In the genomic region with DNA sequence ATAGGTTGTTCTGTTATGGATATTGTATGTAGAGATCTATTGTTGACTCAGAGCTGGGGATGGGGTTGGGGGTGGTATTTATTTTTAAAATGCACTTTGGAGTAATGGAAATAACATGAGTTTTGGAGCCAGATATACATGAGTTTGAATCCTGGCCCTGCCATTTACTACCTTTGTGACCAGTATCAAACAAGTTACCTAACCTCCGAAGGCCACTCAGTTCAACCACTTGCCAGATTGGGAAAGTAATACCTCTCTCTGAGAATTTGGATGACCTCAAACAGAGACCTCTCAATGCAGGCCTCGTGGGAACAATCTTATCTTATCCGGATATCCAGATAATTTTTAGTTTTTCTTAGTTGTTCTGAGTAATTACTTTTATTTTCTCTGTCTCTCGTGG, we compare ENCODE assay signal across 28 cellular contexts.
DNase-seq lines count a peak whose midpoint lies in the region; ATAC-seq, FAIRE-seq and TF ChIP-seq lines count a peak whose summit lies in the region.
"Had no signal": no experiment of that assay in that cellular context is flagged by ENCODE, and none has a peak within 500 bp of the region (broad histone marks: within the 10 kb centered on the region; RNA-seq: fewer than 3 reads in every experiment).

No MANE protein-coding gene starts in this region.

- H3K9me3 ChIP-seq in keratinocyte (ENCODE audit: control insufficient read depth, low read depth, low read length), result no peaks in the 10 kb centered on the region
- H3K9me3 ChIP-seq: heart left ventricle, lower lobe of right lung, suprapubic skin, upper lobe of left lung had no signal

- H3K27ac ChIP-seq in keratinocyte (ENCODE audit: control insufficient read depth, insufficient read depth, low read length), result no peak overlapping the region
- H3K27ac ChIP-seq: lower lobe of right lung, PC-9, suprapubic skin, upper lobe of left lung had no signal

- H3K4me3 Mint-ChIP-seq in T-helper 2 cell treated with Interferon-gamma antibody and Interleukin-4, amounts not matched to agents 5 μg/mL and 100 μg/mL, for 36 hours, result peak overlapping the region; percentile 39
- H3K4me3 Mint-ChIP-seq in stimulated activated naive CD8-positive, alpha-beta T cell treated with anti-CD3 and anti-CD28 coated beads, Interleukin-15, Interleukin-2, amounts not matched to agents 100 ng/mL and 50 ng/mL, for 24 hours, result peak overlapping the region; percentile 21
- H3K4me3 Mint-ChIP-seq: activated naive CD8-positive, alpha-beta T cell; effector memory CD8-positive, alpha-beta T cell; naive thymus-derived CD8-positive, alpha-beta T cell; stimulated activated naive B cell treated with anti-CD40 and anti-IgM and Interleukin-4, amounts not matched to agents 10 μg/mL and 1 μg/mL and 100 μg/mL, for 72 hours had no signal

- peak overlapping the region; percentile 29 for H3K27ac Mint-ChIP-seq in T-helper 2 cell treated with Interferon-gamma antibody and Interleukin-4, amounts not matched to agents 5 μg/mL and 100 μg/mL, for 36 hours
- H3K27ac Mint-ChIP-seq in stimulated activated naive CD8-positive, alpha-beta T cell treated with anti-CD3 and anti-CD28 coated beads, Interleukin-15, Interleukin-2, amounts not matched to agents 100 ng/mL and 50 ng/mL, for 24 hours, result peak overlapping the region; percentile 95
- H3K27ac Mint-ChIP-seq: activated naive CD8-positive, alpha-beta T cell; naive thymus-derived CD8-positive, alpha-beta T cell; stimulated activated naive B cell treated with anti-CD40 and anti-IgM and Interleukin-4, amounts not matched to agents 10 μg/mL and 1 μg/mL and 100 μg/mL, for 72 hours had no signal

- FAIRE-seq in keratinocyte (lab: Jason Lieb, UNC), result no peak
- FAIRE-seq: A204.1, GM18507, H1, kidney had no signal

- H3K9me1 ChIP-seq in keratinocyte (ENCODE audit: control insufficient read depth, extremely low read depth, insufficient read depth, low read length), result no peaks in the 10 kb centered on the region

- H3K9me3 Mint-ChIP-seq in T-helper 2 cell treated with Interferon-gamma antibody and Interleukin-4, amounts not matched to agents 5 μg/mL and 100 μg/mL, for 36 hours, result no peaks in the 10 kb centered on the region
- no peaks in the 10 kb centered on the region for H3K9me3 Mint-ChIP-seq in stimulated activated naive CD8-positive, alpha-beta T cell treated with anti-CD3 and anti-CD28 coated beads, Interleukin-15, Interleukin-2, amounts not matched to agents 100 ng/mL and 50 ng/mL, for 24 hours
- H3K9me3 Mint-ChIP-seq: effector memory CD8-positive, alpha-beta T cell; naive thymus-derived CD8-positive, alpha-beta T cell; stimulated activated naive B cell treated with anti-CD40 and anti-IgM and Interleukin-4, amounts not matched to agents 10 μg/mL and 1 μg/mL and 100 μg/mL, for 72 hours had no signal

- H4K20me1 ChIP-seq in keratinocyte (ENCODE audit: control insufficient read depth, extremely low read depth, insufficient read depth, low read length), result no peaks in the 10 kb centered on the region

- H3K4me3 ChIP-seq in keratinocyte (ENCODE audit: control insufficient read depth in 2 of 3, extremely low read depth in 1 of 3, insufficient read depth in 2 of 3, low read depth in 1 of 3, low read length in 3 of 3), result no peak overlapping the region
- H3K4me3 ChIP-seq: heart left ventricle, lower lobe of right lung, PC-9, suprapubic skin, upper lobe of left lung had no signal

- DNase-seq in T-helper 2 cell treated with Interferon-gamma antibody and Interleukin-4, amounts not matched to agents 5 μg/mL and 100 μg/mL, for 36 hours (ENCODE audit: low spot score), result no peak
- DNase-seq in T-helper 2 cell (no peak), keratinocyte (ENCODE audit: low read depth, low spot score) (no peak), AML-193 (lab: John Stamatoyannopoulos, UW) (no peak)
- no peak for DNase-seq in stimulated activated naive CD8-positive, alpha-beta T cell treated with anti-CD3 and anti-CD28 coated beads, Interleukin-15, Interleukin-2, amounts not matched to agents 100 U/mL and 50 U/mL, for 24 hours
- DNase-seq in central memory CD4-positive, alpha-beta T cell, result no peak
- DNase-seq: activated effector memory CD4-positive, alpha-beta T cell treated with Interleukin-2 at 50 U/mL for 16 hours; caudate nucleus; effector memory CD8-positive, alpha-beta T cell; heart left ventricle; kidney; lower lobe of right lung; naive thymus-derived CD8-positive, alpha-beta T cell; NCI-H1436 treated with DMSO at 0.1 percent for 48 hours; NCI-H2107; NCI-H345; NCI-H69; occipital lobe; stimulated activated naive B cell treated with anti-CD40 and anti-IgM and Interleukin-4, amounts not matched to agents 10 μg/mL and 1 μg/mL and 100 μg/mL, for 72 hours; upper lobe of left lung had no signal

- no peak overlapping the region for H3K9ac ChIP-seq in keratinocyte (ENCODE audit: control insufficient read depth, extremely low read depth, insufficient read depth, low read length)

- no peaks in the 10 kb centered on the region for H3K27me3 ChIP-seq in keratinocyte (ENCODE audit: control insufficient read depth, extremely low read depth, insufficient read depth, low read length)
- H3K27me3 ChIP-seq: heart left ventricle, suprapubic skin, upper lobe of left lung had no signal

- no peaks in the 10 kb centered on the region for H3K36me3 ChIP-seq in keratinocyte (ENCODE audit: control insufficient read depth in 2 of 2, extremely low read depth in 1 of 2, insufficient read depth in 2 of 2, low read length in 2 of 2)
- H3K36me3 ChIP-seq: heart left ventricle, lower lobe of right lung, suprapubic skin, upper lobe of left lung had no signal

- H3K4me1 Mint-ChIP-seq in T-helper 2 cell treated with Interferon-gamma antibody and Interleukin-4, amounts not matched to agents 5 μg/mL and 100 μg/mL, for 36 hours (ENCODE audit: low read depth), result peaks cover 16% of the 10 kb centered on the region
- H3K4me1 Mint-ChIP-seq in stimulated activated naive CD8-positive, alpha-beta T cell treated with anti-CD3 and anti-CD28 coated beads, Interleukin-15, Interleukin-2, amounts not matched to agents 100 ng/mL and 50 ng/mL, for 24 hours (ENCODE audit: low read depth), result peaks cover 41% of the 10 kb centered on the region

- H3K4me1 ChIP-seq in keratinocyte (ENCODE audit: control insufficient read depth, extremely low read depth, insufficient read depth, low read length), result peaks cover 13% of the 10 kb centered on the region
- H3K4me1 ChIP-seq: lower lobe of right lung, suprapubic skin, upper lobe of left lung had no signal

- no peaks in the 10 kb centered on the region for H3K27me3 Mint-ChIP-seq in T-helper 2 cell treated with Interferon-gamma antibody and Interleukin-4, amounts not matched to agents 5 μg/mL and 100 μg/mL, for 36 hours (ENCODE audit: low read depth)
- H3K27me3 Mint-ChIP-seq in stimulated activated naive CD8-positive, alpha-beta T cell treated with anti-CD3 and anti-CD28 coated beads, Interleukin-15, Interleukin-2, amounts not matched to agents 100 ng/mL and 50 ng/mL, for 24 hours, result no peaks in the 10 kb centered on the region
- H3K27me3 Mint-ChIP-seq: activated naive CD8-positive, alpha-beta T cell; effector memory CD8-positive, alpha-beta T cell; naive thymus-derived CD8-positive, alpha-beta T cell; stimulated activated naive B cell treated with anti-CD40 and anti-IgM and Interleukin-4, amounts not matched to agents 10 μg/mL and 1 μg/mL and 100 μg/mL, for 72 hours had no signal

- no peak for ATAC-seq in stimulated activated naive CD8-positive, alpha-beta T cell treated with anti-CD3 and anti-CD28 coated beads, Interleukin-15, Interleukin-2, amounts not matched to agents 100 U/mL and 50 U/mL, for 24 hours
- no peak for ATAC-seq in HG03196 (IDR thresholded peaks at IDR 0.05; ENCODE audit: unreplicated experiment)
- ATAC-seq: effector memory CD8-positive, alpha-beta T cell; heart left ventricle; lower lobe of right lung; naive thymus-derived CD8-positive, alpha-beta T cell; stimulated activated naive B cell treated with anti-CD40 and anti-IgM and Interleukin-4, amounts not matched to agents 10 μg/mL and 1 μg/mL and 100 μg/mL, for 72 hours had no signal

- no peak overlapping the region for H2AFZ ChIP-seq in keratinocyte (ENCODE audit: control insufficient read depth, low read length)
- H2AFZ ChIP-seq: PC-9 had no signal

- H3K79me2 ChIP-seq in keratinocyte (ENCODE audit: control insufficient read depth, insufficient read depth, low read length), result no peaks in the 10 kb centered on the region

- TF ChIP-seq CTCF in keratinocyte (optimal IDR thresholded peaks at IDR 0.05 in 1 of 3, IDR thresholded peaks at IDR 0.05 in 1 of 3, conservative IDR thresholded peaks at IDR 0.05 in 1 of 3; ENCODE audit: extremely low read depth in 1 of 3, insufficient read depth in 2 of 3, low read length in 3 of 3), result no peak

- H3K36me3 Mint-ChIP-seq in T-helper 2 cell treated with Interferon-gamma antibody and Interleukin-4, amounts not matched to agents 5 μg/mL and 100 μg/mL, for 36 hours (ENCODE audit: low read depth), result no peaks in the 10 kb centered on the region
- peaks cover 13% of the 10 kb centered on the region for H3K36me3 Mint-ChIP-seq in stimulated activated naive CD8-positive, alpha-beta T cell treated with anti-CD3 and anti-CD28 coated beads, Interleukin-15, Interleukin-2, amounts not matched to agents 100 ng/mL and 50 ng/mL, for 24 hours (ENCODE audit: low read depth)

- H3K4me2 ChIP-seq in keratinocyte (ENCODE audit: control insufficient read depth, extremely low read depth, insufficient read depth, low read depth, low read length), result peak overlapping the region; percentile 36
- H3K4me2 ChIP-seq: PC-9 had no signal

- dilution Hi-C loops in keratinocyte (cut with MboI; ENCODE audit: extremely low pct_ligation_motif_present, low sequenced_read_pairs), result no loop called here
